9 cellular contexts compared by ENCODE assay signal in genomic region chr11:26964834-26965485, GRCh38. TPM values are rescaled to one million over a fixed set of nuclear protein-coding genes. Genes with fewer than 3 reads are reported as not detected.
DNase-seq lines count a peak whose midpoint lies in the region; TF ChIP-seq lines count a peak whose summit lies in the region.
"Not testable (repeated sequence)": the region's sequence is repeated elsewhere in the genome, so short reads cannot be mapped to it uniquely, and the experiment has no call there.
"Had no signal": no experiment of that assay in that cellular context is flagged by ENCODE, and none has a peak within 500 bp of the region (broad histone marks: within the 10 kb centered on the region; RNA-seq: fewer than 3 reads in every experiment).

No MANE protein-coding gene starts in this region.

- DNase-seq in DMS114 treated with DMSO at 0.1 percent for 48 hours (lab: John Stamatoyannopoulos, UW; ENCODE audit: unreplicated experiment) = peak; percentile 25
- DNase-seq in NCI-H1417 (lab: John Stamatoyannopoulos, UW) = peak; percentile 9 to 50 (median 24)
- not testable (repeated sequence) for DNase-seq in NT2/D1 (ENCODE audit: low read depth, low spot score); fibroblast of villous mesenchyme (ENCODE audit: low read depth); nephron progenitor cell
- DNase-seq in T47D (ENCODE audit: low read depth in 1 of 2, low spot score in 1 of 2) = peak; percentile 28 to 70

- peaks cover 15% of the 10 kb centered on the region for H3K9me3 Mint-ChIP-seq in nephron progenitor cell

- not testable (repeated sequence) for H3K27me3 Mint-ChIP-seq in nephron progenitor cell (ENCODE audit: low read depth, poor library complexity)

- in situ Hi-C loops in T47D (cut with HindIII; ENCODE audit: low pct_unique_long_range_greater_than_20kb, low sequenced_read_pairs) = not testable (repeated sequence)

- not testable (repeated sequence) for H3K9ac ChIP-seq in HUES48 (ENCODE audit: low read depth, low read length)
- peak overlapping the region; percentile 22 for H3K9ac ChIP-seq in NT2/D1 (ENCODE audit: insufficient read length, low read depth)

- peak overlapping the region; percentile 85 for H3K27ac Mint-ChIP-seq in nephron progenitor cell

- TF ChIP-seq CTCF in fibroblast of villous mesenchyme (IDR thresholded peaks at IDR 0.05; ENCODE audit: insufficient read depth, low read depth, low read length); nephron progenitor cell (IDR thresholded peaks at IDR 0.05): not testable (repeated sequence)

- H3K4me3 ChIP-seq in HUES48 (ENCODE audit: low read depth, low read length) (peak overlapping the region; percentile 55), NT2/D1 (ENCODE audit: insufficient read length, low read depth) (peak overlapping the region; percentile 56), fibroblast of villous mesenchyme (ENCODE audit: low read depth, low read length) (peak overlapping the region; percentile 40)

- H3K36me3 ChIP-seq in HUES48 (ENCODE audit: control insufficient read depth, insufficient read depth, low read length); NT2/D1 (ENCODE audit: insufficient read depth, insufficient read length, low read length): not testable (repeated sequence)

- not testable (repeated sequence) for H3K4me1 Mint-ChIP-seq in nephron progenitor cell

- not testable (repeated sequence) for H3K27me3 ChIP-seq in HUES48 (ENCODE audit: control insufficient read depth, insufficient read depth, low read length); NT2/D1 (ENCODE audit: insufficient read depth, insufficient read length)

- H3K4me1 ChIP-seq in HUES48 (ENCODE audit: control insufficient read depth, insufficient read depth, low read length); NT2/D1 (ENCODE audit: insufficient read depth, insufficient read length): not testable (repeated sequence)

- H3K36me3 Mint-ChIP-seq in nephron progenitor cell (ENCODE audit: low read depth) = not testable (repeated sequence)

- H3K4me3 Mint-ChIP-seq in nephron progenitor cell = peak overlapping the region; percentile 67

- H3K9me3 ChIP-seq in HUES48 (ENCODE audit: control insufficient read depth, insufficient read depth, low read length); NT2/D1 (ENCODE audit: insufficient read depth, low read length): not testable (repeated sequence)

- not testable (repeated sequence) for H3K27ac ChIP-seq in HUES48 (ENCODE audit: low read depth, low read length)

RNA-seq across cellular contexts. Expression of gene FIBIN, which starts 29.0 kb away (rescaled TPM):
- 25.9 and 26.4 TPM in 2 replicates for total RNA-seq in fibroblast of villous mesenchyme
- total RNA-seq: CD4-positive, CD25-positive, alpha-beta regulatory T cell; PC-3 had no signal
